17 cellular contexts compared by ENCODE assay signal in genomic region chr12:117089463-117089862, GRCh38.
"Had no signal": no experiment of that assay in that cellular context is flagged by ENCODE, and none has a peak within 500 bp of the region (broad histone marks: within the 10 kb centered on the region; RNA-seq: fewer than 3 reads in every experiment).

No MANE protein-coding gene starts in this region.

- FAIRE-seq: kidney had no signal

- H3K36me3 ChIP-seq: sigmoid colon had no signal

- H3K4me1 Mint-ChIP-seq: naive B cell had no signal

- H3K27ac Mint-ChIP-seq: naive B cell, nephron had no signal

- H3K27me3 ChIP-seq: hepatocyte had no signal

- H3K4me2 ChIP-seq: hepatocyte had no signal

- H3K4me3 ChIP-seq: coronary artery, hepatocyte, lung, sigmoid colon, skin epidermis had no signal

- H3K79me2 ChIP-seq: hepatocyte had no signal

- H3K4me1 ChIP-seq: sigmoid colon had no signal

- ATAC-seq: left cardiac atrium, left ventricle myocardium superior had no signal

- DNase-seq: effector CD4-positive, alpha-beta T cell; foreskin melanocyte; head of caudate nucleus; kidney; left cardiac atrium; left ventricle myocardium superior; mesenchymal stem cell; naive B cell; sigmoid colon; stimulated activated CD4-positive, alpha-beta T cell treated with anti-CD3 and anti-CD28 coated beads, Interleukin-12 subunit alpha, Interleukin-12 subunit beta, amount 100 ng/mL, for 4 hours; stimulated activated naive CD4-positive, alpha-beta T cell; trophoblast cell had no signal

- H3K27ac ChIP-seq: coronary artery, hepatocyte, sigmoid colon, skin epidermis had no signal

- H2AFZ ChIP-seq: hepatocyte had no signal

- H3K27me3 Mint-ChIP-seq: naive B cell had no signal

- H3K4me3 Mint-ChIP-seq: naive B cell, nephron had no signal
